In genomic region chr18:227902-228301, GRCh38 we compare ENCODE assay signal across 12 cellular contexts. TPM values are rescaled to one million over a fixed set of nuclear protein-coding genes. Genes with fewer than 3 reads are reported as not detected.
DNase-seq lines count a peak whose midpoint lies in the region; ATAC-seq and TF ChIP-seq lines count a peak whose summit lies in the region.
"Had no signal": no experiment of that assay in that cellular context is flagged by ENCODE, and none has a peak within 500 bp of the region (broad histone marks: within the 10 kb centered on the region; RNA-seq: fewer than 3 reads in every experiment).

No MANE protein-coding gene starts in this region.

- no peak overlapping the region for H3K4me2 ChIP-seq in trophoblast cell (ENCODE audit: low read length)

- no peak overlapping the region for H2BK120ac ChIP-seq in trophoblast cell (ENCODE audit: insufficient read depth, low read length, poor library complexity)

- no peak overlapping the region for H2AFZ ChIP-seq in trophoblast cell (ENCODE audit: insufficient read depth, low read length, poor library complexity)

- H3K27ac Mint-ChIP-seq in CD4-positive, alpha-beta T cell: peak overlapping the region; percentile 40
- peak overlapping the region; percentile 52 for H3K27ac Mint-ChIP-seq in central memory CD8-positive, alpha-beta T cell (ENCODE audit: low read depth)

- H3K36me3 ChIP-seq in cardiac muscle cell: peaks cover 26% of the 10 kb centered on the region
- H3K36me3 ChIP-seq in trophoblast cell (ENCODE audit: control insufficient read depth in 1 of 2, insufficient read depth in 2 of 2, low read length in 2 of 2): peaks cover 2 to 3% of the 10 kb centered on the region in 2 experiments
- H3K36me3 ChIP-seq in BE2C: peaks cover 3% of the 10 kb centered on the region; the same call in 1 of the 2 replicates

- H3K79me1 ChIP-seq in trophoblast cell (ENCODE audit: low read length): no peaks in the 10 kb centered on the region

- WGBS in trophoblast cell (ENCODE audit: extremely low coverage, insufficient coverage, insufficient read length): no CpG with 5 or more reads among the region's 4 CpGs

- no peaks in the 10 kb centered on the region for H3K9me3 Mint-ChIP-seq in CD4-positive, alpha-beta T cell
- no peaks in the 10 kb centered on the region for H3K9me3 Mint-ChIP-seq in central memory CD8-positive, alpha-beta T cell

- POLR2A ChIA-PET in CD4-positive, alpha-beta T cell (lab: Charles Lee): no interaction called here

- H3K4me3 ChIP-seq in cardiac muscle cell: no peak overlapping the region
- no peak overlapping the region for H3K4me3 ChIP-seq in trophoblast cell (ENCODE audit: low read depth, low read length)
- no peak overlapping the region for H3K4me3 ChIP-seq in BE2C (ENCODE audit: low read depth, low read length)

- H3K27me3 Mint-ChIP-seq in CD4-positive, alpha-beta T cell: no peaks in the 10 kb centered on the region
- H3K27me3 Mint-ChIP-seq in central memory CD8-positive, alpha-beta T cell: no peaks in the 10 kb centered on the region

- no peak overlapping the region for H3K18ac ChIP-seq in trophoblast cell (ENCODE audit: low read length)

- H2AK5ac ChIP-seq in trophoblast cell (ENCODE audit: low read length): no peak overlapping the region

- H3K4me3 Mint-ChIP-seq in CD4-positive, alpha-beta T cell: no peak overlapping the region
- H3K4me3 Mint-ChIP-seq in central memory CD8-positive, alpha-beta T cell: no peak overlapping the region

- no peak overlapping the region for H3K4ac ChIP-seq in trophoblast cell (ENCODE audit: low read depth, low read length)

- H3K4me1 Mint-ChIP-seq in CD4-positive, alpha-beta T cell (ENCODE audit: low read depth): no peaks in the 10 kb centered on the region
- peaks cover 5% of the 10 kb centered on the region for H3K4me1 Mint-ChIP-seq in central memory CD8-positive, alpha-beta T cell

- H3K9me3 ChIP-seq in cardiac muscle cell (ENCODE audit: low read depth) (no peaks in the 10 kb centered on the region), trophoblast cell (ENCODE audit: insufficient read depth, low read depth, low read length) (no peaks in the 10 kb centered on the region), BE2C (no peaks in the 10 kb centered on the region)
- H3K9me3 ChIP-seq in CD4-positive, alpha-beta T cell (ENCODE audit: control insufficient read depth, low read length): no peaks in the 10 kb centered on the region

- peak overlapping the region; percentile 47 for H4K12ac ChIP-seq in trophoblast cell (ENCODE audit: low read depth, low read length)

- CTCF ChIA-PET in CD4-positive, alpha-beta T cell (lab: Charles Lee): no interaction called here

- no peak overlapping the region for H4K8ac ChIP-seq in trophoblast cell (ENCODE audit: low read depth, low read length)

- peaks cover 73% of the 10 kb centered on the region for H3K36me3 Mint-ChIP-seq in CD4-positive, alpha-beta T cell (ENCODE audit: low read depth)
- H3K36me3 Mint-ChIP-seq in central memory CD8-positive, alpha-beta T cell (ENCODE audit: insufficient read depth): peaks cover 26% of the 10 kb centered on the region

- H2BK5ac ChIP-seq in trophoblast cell (ENCODE audit: low read depth, low read length, poor library complexity): no peak overlapping the region

- no peak overlapping the region for H2BK12ac ChIP-seq in trophoblast cell (ENCODE audit: low read length)

- H4K91ac ChIP-seq in trophoblast cell (ENCODE audit: low read depth, low read length): no peak overlapping the region

- no peaks in the 10 kb centered on the region for H3K4me1 ChIP-seq in cardiac muscle cell (ENCODE audit: low read depth)
- H3K4me1 ChIP-seq in trophoblast cell (ENCODE audit: control insufficient read depth in 1 of 2, insufficient read depth in 2 of 2, low read length in 2 of 2): no peaks in the 10 kb centered on the region
- H3K4me1 ChIP-seq in BE2C: no peaks in the 10 kb centered on the region

- DNase-seq in cardiac muscle cell (ENCODE audit: low read depth in 1 of 2, low spot score in 1 of 2): no peak
- no peak for DNase-seq in Right ventricle myocardium superior
- no peak for DNase-seq in CD4-positive, alpha-beta T cell
- no peak for DNase-seq in central memory CD8-positive, alpha-beta T cell (ENCODE audit: low spot score in 2 of 2)
- DNase-seq in trophoblast cell: no peak
- DNase-seq in BE2C: no peak
- no peak for DNase-seq in stimulated activated CD4-positive, alpha-beta T cell treated with anti-CD3 and anti-CD28 coated beads, Interleukin-4, amount 100 ng/mL, for 1 hour
- DNase-seq: ACHN, C1 segment of cervical spinal cord, DMS53, GF-D8 had no signal

- H3K23ac ChIP-seq in trophoblast cell (ENCODE audit: low read length): no peak overlapping the region

- no peak overlapping the region for H3K9ac ChIP-seq in trophoblast cell (ENCODE audit: low read length)

- H3K14ac ChIP-seq in trophoblast cell (ENCODE audit: low read length): no peak overlapping the region

- ATAC-seq in Right ventricle myocardium superior (ENCODE audit: poor library complexity) (no peak), GM19463 (IDR thresholded peaks at IDR 0.05; ENCODE audit: unreplicated experiment) (no peak)
- ATAC-seq in CD4-positive, alpha-beta T cell (ENCODE audit: poor library complexity): no peak
- no peak for ATAC-seq in central memory CD8-positive, alpha-beta T cell (replicated peaks; ENCODE audit: extremely low read depth, poor library complexity, severe bottlenecking)

- intact Hi-C loops in Right ventricle myocardium superior (cut with DNase I): no loop called here
- intact Hi-C loops in CD4-positive, alpha-beta T cell (cut with DNase I, micrococcal nuclease): no loop called here

- H3K27ac ChIP-seq in cardiac muscle cell (peak overlapping the region; percentile 51), trophoblast cell (ENCODE audit: low read depth, low read length) (no peak overlapping the region)
- H3K27ac ChIP-seq in CD4-positive, alpha-beta T cell (ENCODE audit: low read depth, low read length): no peak overlapping the region

- H3K27me3 ChIP-seq in cardiac muscle cell (no peaks in the 10 kb centered on the region), trophoblast cell (ENCODE audit: insufficient read depth, low read length) (no peaks in the 10 kb centered on the region), BE2C (no peaks in the 10 kb centered on the region)
- no peaks in the 10 kb centered on the region for H3K27me3 ChIP-seq in CD4-positive, alpha-beta T cell (ENCODE audit: control insufficient read depth, insufficient read depth, low read length)

- TF ChIP-seq CTCF in cardiac muscle cell (IDR thresholded peaks at IDR 0.05; ENCODE audit: low read depth, low read length) (no peak), BE2C (IDR thresholded peaks at IDR 0.05; ENCODE audit: low read depth, low read length) (no peak)
- no peak for TF ChIP-seq CTCF in CD4-positive, alpha-beta T cell (IDR thresholded peaks at IDR 0.05)

- no peaks in the 10 kb centered on the region for H3K79me2 ChIP-seq in trophoblast cell (ENCODE audit: control insufficient read depth, insufficient read depth, low read length, poor library complexity)

RNA-seq across cellular contexts. Expression of gene THOC1, which starts 39.9 kb away (rescaled TPM):
- 37.0 and 88.5 TPM in 2 replicates for total RNA-seq in cardiac muscle cell
- 46.2 and 76.9 TPM in 2 replicates for polyA plus RNA-seq in cardiac muscle cell
- total RNA-seq in Right ventricle myocardium superior: 10.4 TPM
- 10 to 100 TPM; 92.9 to 96.5 TPM for total RNA-seq in CD4-positive, alpha-beta T cell
- 20.9 and 23.1 TPM in 2 replicates for polyA plus RNA-seq in trophoblast cell (2013)
- 29.8 TPM for polyA plus RNA-seq in BE2C (2012; ENCODE audit: insufficient read depth, insufficient read length, low read depth)
